In the genomic region with DNA sequence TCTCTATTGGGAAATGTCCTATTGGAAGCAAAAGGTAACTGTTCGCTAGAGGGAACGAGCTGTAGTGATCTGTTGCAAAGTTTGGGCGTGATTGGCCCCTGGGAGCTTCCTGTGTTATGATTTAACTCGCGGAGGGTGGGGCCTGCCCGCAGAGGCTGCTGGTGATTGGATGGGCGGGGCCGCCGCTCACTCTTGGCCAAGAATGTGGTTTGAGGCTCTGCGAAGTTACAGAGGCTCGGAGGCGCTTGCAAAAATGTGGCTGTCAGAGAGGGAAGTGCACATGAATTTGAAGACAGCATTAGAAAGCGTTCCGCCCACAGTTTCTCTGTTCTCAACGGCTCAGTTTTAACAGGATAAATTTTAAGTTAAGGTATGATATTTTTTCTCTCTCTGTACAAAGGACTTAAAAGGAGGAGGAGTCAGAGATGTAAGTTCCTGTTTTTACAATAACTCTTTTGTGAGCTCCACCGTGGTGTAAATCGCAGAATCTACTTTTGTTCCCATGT, we compare ENCODE assay signal across 8 cellular contexts. TPM values are rescaled to one million over a fixed set of nuclear protein-coding genes. Genes with fewer than 3 reads are reported as not detected.
DNase-seq lines count a peak whose midpoint lies in the region; ATAC-seq, FAIRE-seq and TF ChIP-seq lines count a peak whose summit lies in the region.

No MANE protein-coding gene starts in this region.

- H3K14ac ChIP-seq in IMR-90 (replicated peaks; ENCODE audit: low read depth, low read length): peak overlapping the region; percentile 30; the same call in 1 of the 2 replicates

- H2AFZ ChIP-seq in IMR-90 (replicated peaks; ENCODE audit: low read length, poor library complexity): no peak overlapping the region

- no peaks in the 10 kb centered on the region for H3K36me3 ChIP-seq in IMR-90 (ENCODE audit: control insufficient read depth, insufficient read depth, low read length)
- H3K36me3 ChIP-seq in neutrophil: peaks cover 5% of the 10 kb centered on the region

- H3K4ac ChIP-seq in IMR-90 (ENCODE audit: low read depth, low read length): no peak overlapping the region

- H2AK9ac ChIP-seq in IMR-90 (replicated peaks; ENCODE audit: low read depth, low read length, poor library complexity): no peak overlapping the region

- H3K27ac ChIP-seq in IMR-90 (ENCODE audit: insufficient read depth, low read length): no peak overlapping the region
- H3K27ac ChIP-seq in neutrophil: peak overlapping the region; percentile 84
- no peak overlapping the region for H3K27ac ChIP-seq in substantia nigra (ENCODE audit: low read depth, low read length, poor library complexity, severe bottlenecking)

- H4K8ac ChIP-seq in IMR-90 (ENCODE audit: low read depth in 2 of 2, low read length in 2 of 2): peak overlapping the region in 1 of 2 experiments; percentile 68; a peak in 1 of 4 replicates

- H3K9ac ChIP-seq in IMR-90 (ENCODE audit: low read depth, low read length): peak overlapping the region; percentile 26; the same call in 1 of the 2 replicates

- peak; percentile 98 for ATAC-seq in GM21529 (IDR thresholded peaks at IDR 0.05; ENCODE audit: unreplicated experiment)
- peak; percentile 100 for ATAC-seq in IMR-90 (ENCODE audit: low read depth)

- no peak for TF ChIP-seq POLR2A in IMR-90 (IDR thresholded peaks at IDR 0.05; ENCODE audit: low read depth, low read length)

- H2BK20ac ChIP-seq in IMR-90 (ENCODE audit: low read depth, low read length): no peak overlapping the region

- H3K56ac ChIP-seq in IMR-90 (ENCODE audit: extremely low read depth, insufficient read depth, low read length): peak overlapping the region; percentile 29; the same call in 1 of the 2 replicates

- DNase-seq in DMS53 treated with DMSO at 0.1 percent for 48 hours (lab: John Stamatoyannopoulos, UW; ENCODE audit: unreplicated experiment) (peak; percentile 96), IMR-90 (peak; percentile 94), SIG-M5 treated with dmso at 0.1 percent for 504 hours (lab: John Stamatoyannopoulos, UW; ENCODE audit: unreplicated experiment) (peak; percentile 98), frontal cortex (ENCODE audit: low spot score in 2 of 2) (peak; percentile 39 to 72), substantia nigra (lab: John Stamatoyannopoulos, UW) (peak; percentile 31 to 96 (median 87))
- peak; percentile 76 to 92 (median 84) for DNase-seq in activated naive CD4-positive, alpha-beta T cell (lab: John Stamatoyannopoulos, UW)

- no peak overlapping the region; the same call in 1 of the 2 replicates for H3K18ac ChIP-seq in IMR-90 (ENCODE audit: low read depth, low read length)

- H3K4me2 ChIP-seq in IMR-90 (ENCODE audit: low read depth, low read length): peak overlapping the region; percentile 89

- in situ Hi-C loops in IMR-90 (cut with MboI; ENCODE audit: low sequenced_read_pairs): no loop called here

- peak overlapping the region; percentile 26; the same call in 1 of the 2 replicates for H3K23ac ChIP-seq in IMR-90 (ENCODE audit: low read depth, low read length)

- H2BK15ac ChIP-seq in IMR-90 (ENCODE audit: low read depth, low read length): no peak overlapping the region

- peak overlapping the region; percentile 52 for H3K4me3 ChIP-seq in IMR-90 (ENCODE audit: insufficient read depth, low read depth, low read length)
- H3K4me3 ChIP-seq in neutrophil (ENCODE audit: low read depth in 1 of 2, low read length in 1 of 2): peak overlapping the region; percentile 56 to 63

- 0% methylated on average over 7 of the region's 17 CpGs; no CpG with 5 or more reads in 1 of the 2 experiments for WGBS in IMR-90 (ENCODE audit: extremely low coverage in 2 of 2, insufficient read length in 1 of 2), 2 experiments

- H4K5ac ChIP-seq in IMR-90 (ENCODE audit: low read depth, low read length): no peak overlapping the region

- H3K27me3 ChIP-seq in IMR-90 (ENCODE audit: control insufficient read depth, insufficient read depth, low read length) (no peaks in the 10 kb centered on the region), neutrophil (no peaks in the 10 kb centered on the region)

- no TSS peak for BruUV-seq in IMR-90 (replicated peaks; lab: Mats Ljungman, UMichigan)

- TF ChIP-seq RAD21 in IMR-90 (IDR thresholded peaks at IDR 0.05; ENCODE audit: low read length): peak; percentile 35; the same call in 1 of the 2 replicates

- H4K91ac ChIP-seq in IMR-90 (ENCODE audit: insufficient read depth, low read depth, low read length): no peak overlapping the region

- H3K4me1 ChIP-seq in IMR-90 (ENCODE audit: control insufficient read depth, insufficient read depth, low read length): peaks cover 2% of the 10 kb centered on the region
- peaks cover 26 to 31% of the 10 kb centered on the region in 2 experiments for H3K4me1 ChIP-seq in neutrophil (ENCODE audit: control insufficient read depth in 1 of 2, insufficient read depth in 1 of 2, low read depth in 1 of 2, low read length in 1 of 2)

- H3K9me3 ChIP-seq in IMR-90 (ENCODE audit: control insufficient read depth, insufficient read depth, low read length) (no peaks in the 10 kb centered on the region), neutrophil (no peaks in the 10 kb centered on the region)

- H2BK5ac ChIP-seq in IMR-90 (ENCODE audit: low read depth, low read length, poor library complexity, severe bottlenecking): peak overlapping the region; percentile 68

- intact Hi-C loops in IMR-90 (cut with micrococcal nuclease): no loop called here

- TF ChIP-seq CTCF in IMR-90 (conservative IDR thresholded peaks at IDR 0.05; ENCODE audit: low read depth, low read length) (peak; percentile 29; the same call in 1 of the 2 replicates), neutrophil (IDR thresholded peaks at IDR 0.05) (peak; percentile 91)

- peaks cover 8% of the 10 kb centered on the region for H3K9me1 ChIP-seq in IMR-90 (ENCODE audit: insufficient read depth, low read length)

- peak; percentile 15 for FAIRE-seq in frontal cortex (lab: Jason Lieb, UNC)

- H3K79me1 ChIP-seq in IMR-90 (ENCODE audit: low read depth in 1 of 2, low read length in 2 of 2): peaks cover 3 to 24% of the 10 kb centered on the region in 2 experiments; a peak in 3 of 4 replicates

- H2BK120ac ChIP-seq in IMR-90 (ENCODE audit: low read depth, low read length): no peak overlapping the region

- POLR2A ChIA-PET in IMR-90 (lab: Charles Lee; ENCODE audit: unreplicated experiment): no interaction called here

- H4K20me1 ChIP-seq in IMR-90 (ENCODE audit: insufficient read depth, low read length): no peaks in the 10 kb centered on the region

- no peak overlapping the region for H2AK5ac ChIP-seq in IMR-90 (ENCODE audit: low read depth, low read length)

- CTCF ChIA-PET in IMR-90 (lab: Yijun Ruan, JAX): interaction anchor here (1.9 kb wide), 1 partner anchor 10 kb away, joined by 5 read pairs; no protein-coding TSS in a partner anchor

- dilution Hi-C loops in IMR-90 (cut with HindIII; ENCODE audit: low sequenced_read_pairs, unreplicated experiment): no loop called here

TF ChIP-seq in IMR-90, 13 proteins besides CTCF, POLR2A, EP300 and RAD21:
- no peak for TF ChIP-seq RFX5 (IDR thresholded peaks at IDR 0.05; ENCODE audit: low read depth, low read length)
- TF ChIP-seq NFE2L2 (IDR thresholded peaks at IDR 0.05; ENCODE audit: low read depth, low read length): no peak
- peak; percentile 60; the same call in 1 of the 2 replicates for TF ChIP-seq CEBPB (IDR thresholded peaks at IDR 0.05; ENCODE audit: low read depth, low read length)
- TF ChIP-seq, protein P1, sequence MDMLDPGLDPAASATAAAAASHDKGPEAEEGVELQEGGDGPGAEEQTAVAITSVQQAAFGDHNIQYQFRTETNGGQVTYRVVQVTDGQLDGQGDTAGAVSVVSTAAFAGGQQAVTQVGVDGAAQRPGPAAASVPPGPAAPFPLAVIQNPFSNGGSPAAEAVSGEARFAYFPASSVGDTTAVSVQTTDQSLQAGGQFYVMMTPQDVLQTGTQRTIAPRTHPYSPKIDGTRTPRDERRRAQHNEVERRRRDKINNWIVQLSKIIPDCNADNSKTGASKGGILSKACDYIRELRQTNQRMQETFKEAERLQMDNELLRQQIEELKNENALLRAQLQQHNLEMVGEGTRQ (IDR thresholded peaks at IDR 0.05; ENCODE audit: low read depth, low read length): no peak
- TF ChIP-seq MXI1 (IDR thresholded peaks at IDR 0.05; ENCODE audit: borderline replicate concordance, low read depth, low read length): peak; percentile 94
- TF ChIP-seq, protein P2, sequence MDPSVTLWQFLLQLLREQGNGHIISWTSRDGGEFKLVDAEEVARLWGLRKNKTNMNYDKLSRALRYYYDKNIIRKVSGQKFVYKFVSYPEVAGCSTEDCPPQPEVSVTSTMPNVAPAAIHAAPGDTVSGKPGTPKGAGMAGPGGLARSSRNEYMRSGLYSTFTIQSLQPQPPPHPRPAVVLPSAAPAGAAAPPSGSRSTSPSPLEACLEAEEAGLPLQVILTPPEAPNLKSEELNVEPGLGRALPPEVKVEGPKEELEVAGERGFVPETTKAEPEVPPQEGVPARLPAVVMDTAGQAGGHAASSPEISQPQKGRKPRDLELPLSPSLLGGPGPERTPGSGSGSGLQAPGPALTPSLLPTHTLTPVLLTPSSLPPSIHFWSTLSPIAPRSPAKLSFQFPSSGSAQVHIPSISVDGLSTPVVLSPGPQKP (IDR thresholded peaks at IDR 0.05; ENCODE audit: borderline replicate concordance, low read depth, low read length): no peak
- no peak for TF ChIP-seq RCOR1 (IDR thresholded peaks at IDR 0.05; ENCODE audit: insufficient replicate concordance, low read length)
- no peak for TF ChIP-seq CHD1 (IDR thresholded peaks at IDR 0.05; ENCODE audit: low read depth, low read length)
- TF ChIP-seq BHLHE40 (IDR thresholded peaks at IDR 0.05; ENCODE audit: low read depth, low read length): no peak
- no peak for TF ChIP-seq FOS (IDR thresholded peaks at IDR 0.05; ENCODE audit: low read depth, low read length)
- TF ChIP-seq MAFK (IDR thresholded peaks at IDR 0.05; ENCODE audit: low read depth, low read length): no peak
- no peak for TF ChIP-seq SMC3 (IDR thresholded peaks at IDR 0.05; ENCODE audit: low read depth, low read length)
- TF ChIP-seq MAZ (IDR thresholded peaks at IDR 0.05; ENCODE audit: borderline replicate concordance, low read depth, low read length): peak; percentile 65; the same call in 1 of the 2 replicates

RNA-seq across cellular contexts. Expression of a gene that starts 46.9 kb away (rescaled TPM):
- total RNA-seq in IMR-90 (2012; rRNA removed): 7.3 and 10.6 TPM in 2 replicates
- polyA plus RNA-seq in IMR-90 (2012; rRNA removed): 3.6 and 4.5 TPM in 2 replicates
- polyA plus RNA-seq in IMR-90 (2012; cell fraction: cytosol; rRNA removed): 0.68 and 1.4 TPM in 2 replicates
- polyA plus RNA-seq in IMR-90 (2012; cell fraction: nucleus; rRNA removed; ENCODE audit: low replicate concordance): 1.7 and 6.9 TPM in 2 replicates
- 14.7 TPM for total RNA-seq in frontal cortex
